ENCODE assay signal across 13 cellular contexts in the genomic region with DNA sequence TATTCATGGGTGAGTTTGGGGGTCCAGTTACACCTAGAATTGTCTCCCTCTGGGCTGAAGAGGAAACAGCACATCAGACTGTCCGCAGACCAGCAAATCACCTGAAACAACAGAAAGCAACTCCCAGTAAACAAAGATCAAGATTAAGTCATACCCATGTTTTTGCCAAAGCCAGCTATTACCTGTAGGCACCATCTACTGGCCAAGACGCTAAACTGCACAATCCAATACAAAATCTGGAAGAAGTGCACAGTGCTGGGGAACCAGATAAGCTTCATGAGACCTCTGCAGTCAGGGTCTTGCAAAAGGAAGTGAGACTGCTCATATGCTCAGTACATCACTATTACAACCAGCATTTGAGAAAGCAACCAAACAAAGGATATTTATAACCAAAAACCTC.
A peak's percentile ranks its signal among the peaks of the same experiment; 100 is the strongest.
DNase-seq lines count a peak whose midpoint lies in the region; ATAC-seq, FAIRE-seq and TF ChIP-seq lines count a peak whose summit lies in the region.
"Had no signal": no experiment of that assay in that cellular context is flagged by ENCODE, and none has a peak within 500 bp of the region (broad histone marks: within the 10 kb centered on the region; RNA-seq: fewer than 3 reads in every experiment).

No MANE protein-coding gene starts in this region.

- H3K4me3 Mint-ChIP-seq in Calu3 (ENCODE audit: low read depth, unreplicated experiment) = no peak overlapping the region
- H3K4me3 Mint-ChIP-seq: CD4-positive, CD25-positive, alpha-beta regulatory T cell had no signal

- H3K27me3 Mint-ChIP-seq in Calu3 (ENCODE audit: unreplicated experiment) = no peaks in the 10 kb centered on the region
- H3K27me3 Mint-ChIP-seq: CD4-positive, CD25-positive, alpha-beta regulatory T cell had no signal

- intact Hi-C loops in Calu3 (cut with micrococcal nuclease; ENCODE audit: unreplicated experiment) = no loop called here

- TF ChIP-seq CTCF in Calu3 (IDR thresholded peaks at IDR 0.05; ENCODE audit: unreplicated experiment) (peak; percentile 27), LNCAP (IDR thresholded peaks at IDR 0.05) (peak; percentile 45), epithelial cell of esophagus (IDR thresholded peaks at IDR 0.05; ENCODE audit: insufficient read depth, low read depth, low read length, missing control alignments) (peak; percentile 23)

- H3K4me3 ChIP-seq in epithelial cell of esophagus (ENCODE audit: low read length) = no peak overlapping the region
- H3K4me3 ChIP-seq: SK-N-MC, testis had no signal

- H3K36me3 Mint-ChIP-seq in Calu3 (ENCODE audit: insufficient read depth, unreplicated experiment) = no peaks in the 10 kb centered on the region
- H3K36me3 Mint-ChIP-seq: CD4-positive, CD25-positive, alpha-beta regulatory T cell had no signal

- CTCF ChIA-PET in Calu3 (lab: Charles Lee) = no interaction called here

- H3K9me3 Mint-ChIP-seq in Calu3 (ENCODE audit: low read depth, unreplicated experiment) = peaks cover 2% of the 10 kb centered on the region

- no peak overlapping the region for H3K27ac Mint-ChIP-seq in Calu3 (ENCODE audit: unreplicated experiment)
- H3K27ac Mint-ChIP-seq: CD4-positive, CD25-positive, alpha-beta regulatory T cell had no signal

- peak; percentile 6 for DNase-seq in Calu3
- no peak for DNase-seq in GM19239 (ENCODE audit: insufficient read length, low spot score)
- DNase-seq in epithelial cell of esophagus (ENCODE audit: low read depth) = peak; percentile 7
- DNase-seq in activated CD4-positive, alpha-beta T cell treated with anti-CD3 and anti-CD28 coated beads, Interleukin-2, amount 50 U/mL, for 48 hours = no peak
- DNase-seq: activated CD8-positive, alpha-beta memory T cell treated with anti-CD3 and anti-CD28 coated beads, Interleukin-2, amount 50 U/mL, for 48 hours; NCI-H1694 treated with DMSO at 0.1 percent for 48 hours; testis had no signal

- H3K4me1 Mint-ChIP-seq in Calu3 (ENCODE audit: low read depth, unreplicated experiment) = no peaks in the 10 kb centered on the region
- H3K4me1 Mint-ChIP-seq: CD4-positive, CD25-positive, alpha-beta regulatory T cell had no signal

- no TSS peak for BruUV-seq in Calu3 (replicated peaks; lab: Mats Ljungman, UMichigan)

- peak; percentile 73 for FAIRE-seq in GM19239 (lab: Jason Lieb, UNC)

- ATAC-seq in HG02840 (IDR thresholded peaks at IDR 0.05; ENCODE audit: low FRiP score, unreplicated experiment) (no peak), HG03045 (IDR thresholded peaks at IDR 0.05; ENCODE audit: unreplicated experiment) (no peak), HG03565 (IDR thresholded peaks at IDR 0.05; ENCODE audit: unreplicated experiment) (no peak)

Comparison
In these comparisons a context has a peak if more than half of its experiments do, and no peak if none do; other contexts are left out.
1. DNase-seq: peak in Calu3 (single experiment) and epithelial cell of esophagus (single experiment); none in GM19239 (single experiment) and activated CD4-positive, alpha-beta T cell treated with anti-CD3 and anti-CD28 coated beads, Interleukin-2, amount 50 U/mL, for 48 hours (0 of 2).
2. Peak in every context shown above with its lines, with median percentiles within 50 percentile points of each other: CTCF ChIP-seq.